8 cellular contexts compared by ENCODE assay signal in the genomic region with DNA sequence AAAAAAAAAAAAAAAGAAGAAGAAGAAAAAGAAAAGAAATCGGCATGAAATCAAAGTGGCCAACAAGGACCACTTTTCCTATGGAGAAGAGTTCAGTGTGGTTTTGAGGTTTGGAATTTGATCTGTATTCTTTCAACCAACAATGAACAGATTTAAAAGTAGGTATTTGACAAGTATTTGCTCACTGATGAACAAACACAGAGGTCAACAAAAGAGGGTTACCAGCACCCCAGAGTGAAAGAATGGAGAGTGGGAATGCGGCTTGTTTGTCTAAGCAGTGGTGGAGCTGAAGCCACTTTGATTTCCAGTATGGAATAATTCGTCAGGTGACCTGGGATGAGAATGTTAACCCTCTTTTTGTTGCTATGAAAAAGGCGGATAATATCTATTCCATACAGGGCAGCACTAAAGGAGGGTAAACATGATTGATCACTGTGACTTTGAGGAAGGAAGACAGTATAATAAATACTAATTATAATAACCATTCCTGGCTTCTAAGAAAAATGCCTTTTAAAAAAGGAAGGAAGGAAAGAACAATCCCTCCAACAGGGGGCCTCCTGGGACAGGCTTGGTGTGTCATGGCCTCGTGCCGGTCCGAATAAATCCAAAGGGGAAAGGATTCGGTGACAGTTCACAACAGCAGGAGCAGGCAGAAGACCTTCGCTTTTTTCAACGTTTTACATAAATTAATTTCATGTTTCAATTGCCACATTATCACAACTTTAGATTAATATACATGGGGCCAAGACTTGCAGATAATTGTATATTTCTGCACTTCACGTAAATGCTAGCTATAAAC. TPM values are rescaled to one million over a fixed set of nuclear protein-coding genes. Genes with fewer than 3 reads are reported as not detected.
A peak's percentile ranks its signal among the peaks of the same experiment; 100 is the strongest.
DNase-seq lines count a peak whose midpoint lies in the region; ATAC-seq, FAIRE-seq and TF ChIP-seq lines count a peak whose summit lies in the region.

No MANE protein-coding gene starts in this region.

- ATAC-seq in body of pancreas, result no peak

- no peak overlapping the region for H2BK120ac ChIP-seq in mesendoderm (ENCODE audit: low read depth, low read length)

- no peak overlapping the region for H4K5ac ChIP-seq in mesendoderm (ENCODE audit: low read length)

- H3K56ac ChIP-seq in mesendoderm (ENCODE audit: low read length), result no peak overlapping the region

- no peak overlapping the region for H4K8ac ChIP-seq in mesendoderm (ENCODE audit: low read depth, low read length)

- WGBS in body of pancreas, 2 donors, result 20 to 39% methylated on average over 11 of the region's 11 CpGs
- no CpG with 5 or more reads among the region's 11 CpGs for WGBS in mesendoderm (ENCODE audit: extremely low coverage, insufficient coverage, low lambda C conversion rate)

- H2BK15ac ChIP-seq in mesendoderm (replicated peaks; ENCODE audit: low read depth), result no peak overlapping the region

- no peaks in the 10 kb centered on the region for H3K79me1 ChIP-seq in mesendoderm (ENCODE audit: low read length)

- H3K79me2 ChIP-seq in mesendoderm (ENCODE audit: control insufficient read depth, insufficient read depth, low read length), result no peaks in the 10 kb centered on the region

- H3K27ac ChIP-seq in body of pancreas (no peak overlapping the region), mesendoderm (ENCODE audit: low read depth, low read length) (no peak overlapping the region)

- H3K9me3 ChIP-seq in body of pancreas, result no peaks in the 10 kb centered on the region

- intact Hi-C loops in body of pancreas (cut with DNase I), result no loop called here

- peaks cover 4% of the 10 kb centered on the region for H3K4me1 ChIP-seq in body of pancreas
- no peaks in the 10 kb centered on the region for H3K4me1 ChIP-seq in mesendoderm (ENCODE audit: control insufficient read depth, low read depth, low read length)

- TF ChIP-seq POLR2A in body of pancreas (IDR thresholded peaks at IDR 0.05), result no peak

- H2AK5ac ChIP-seq in mesendoderm (ENCODE audit: low read length), result no peak overlapping the region

- no peak for FAIRE-seq in GM19239 (lab: Jason Lieb, UNC)

- H3K27me3 ChIP-seq in body of pancreas, result peaks cover 0 to 6% of the 10 kb centered on the region in 2 donors
- H3K27me3 ChIP-seq in mesendoderm (ENCODE audit: insufficient read depth, low read length, poor library complexity), result no peaks in the 10 kb centered on the region

- H3K36me3 ChIP-seq in body of pancreas (replicated peaks in 1 of 2; ENCODE audit: insufficient read depth in 1 of 2, low read depth in 2 of 2) (no peaks in the 10 kb centered on the region), mesendoderm (ENCODE audit: control insufficient read depth, insufficient read depth, low read length) (no peaks in the 10 kb centered on the region)

- no peak overlapping the region for H3K4me2 ChIP-seq in mesendoderm (ENCODE audit: low read length)

- H3K23ac ChIP-seq in mesendoderm (ENCODE audit: low read length), result no peak overlapping the region

- DNase-seq in Daoy (ENCODE audit: low read depth), result peak; percentile 69
- DNase-seq in NCI-H146 (lab: John Stamatoyannopoulos, UW), result peak; percentile 35
- peak in 3 of 4 donors; percentile 23 to 50 (median 34) for DNase-seq in body of pancreas
- peak; percentile 73 for DNase-seq in mesendoderm
- DNase-seq in dedifferentiated amniotic fluid mesenchymal stem cell (ENCODE audit: extremely low spot score), result no peak
- no peak for DNase-seq in NCI-H2081 treated with DMSO at 0.1 percent for 48 hours (lab: John Stamatoyannopoulos, UW)
- DNase-seq in GM19239 (ENCODE audit: insufficient read length, low spot score), result no peak
- no peak for DNase-seq in NCI-H1417 treated with DMSO at 0.1 percent for 48 hours (lab: John Stamatoyannopoulos, UW)

- no peak overlapping the region for H3K18ac ChIP-seq in mesendoderm (ENCODE audit: low read length)

- H2BK5ac ChIP-seq in mesendoderm (ENCODE audit: low read length), result no peak overlapping the region

- peak in 6 of 7 experiments; percentile 17 to 43 (median 26) for TF ChIP-seq CTCF in body of pancreas (IDR thresholded peaks at IDR 0.05)

- no peak overlapping the region for H3K4ac ChIP-seq in mesendoderm (ENCODE audit: low read depth, low read length)

- H3K9ac ChIP-seq in mesendoderm (ENCODE audit: low read length), result no peak overlapping the region

- H3K4me3 ChIP-seq in body of pancreas, result no peak overlapping the region
- no peak overlapping the region for H3K4me3 ChIP-seq in mesendoderm (ENCODE audit: low read length)

RNA-seq across cellular contexts. Expression of a gene that starts 37.2 kb away (rescaled TPM):
- 12.9 and 16.5 TPM in 2 replicates for total RNA-seq in Daoy (2014; rRNA removed; shearing (Covaris generic))
- under 1 TPM in 1 of 2 donors, not detected in 1; 0.26 TPM for total RNA-seq in body of pancreas
- 0.04 TPM for polyA plus RNA-seq in mesendoderm (2013, experiment 1 of 2)
- polyA plus RNA-seq in mesendoderm (2013, experiment 2 of 2), result 0.01 TPM

Comparison
In these comparisons a context has a peak if more than half of its experiments do, and no peak if none do; other contexts are left out.
1. DNase-seq: peak in Daoy (single experiment), NCI-H146 (single experiment), body of pancreas (3 of 4) and mesendoderm (single experiment); none in dedifferentiated amniotic fluid mesenchymal stem cell (single experiment), NCI-H2081 treated with DMSO at 0.1 percent for 48 hours (single experiment), GM19239 (single experiment) and NCI-H1417 treated with DMSO at 0.1 percent for 48 hours (single experiment).
2. RNA of a gene that starts 37.2 kb away (total RNA-seq): 12.9 to 16.5 TPM in Daoy; 0.26 TPM in body of pancreas; every median in the first group is over 10 times any median in the second.